ENCODE assay signal across 26 cellular contexts in the genomic region with DNA sequence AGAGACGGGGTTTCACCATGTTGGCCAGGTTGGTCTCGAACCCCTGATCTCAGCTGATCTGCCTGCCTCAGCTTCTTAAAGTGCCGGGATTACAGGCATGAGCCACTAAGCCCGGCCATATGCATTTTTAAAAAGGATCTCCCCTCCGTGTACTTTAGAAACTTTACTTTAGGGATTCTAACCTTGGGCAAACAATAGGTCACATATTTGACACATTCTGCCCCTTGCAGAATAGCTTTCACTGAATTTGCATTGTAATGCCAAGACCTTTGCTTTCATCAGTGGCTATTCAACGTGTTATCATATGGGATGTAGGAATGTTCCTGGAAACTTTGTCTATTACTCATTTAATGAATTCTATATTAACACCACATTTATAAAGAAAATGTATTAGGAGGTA. TPM values are rescaled to one million over a fixed set of nuclear protein-coding genes. Genes with fewer than 3 reads are reported as not detected.
"Had no signal": no experiment of that assay in that cellular context is flagged by ENCODE, and none has a peak within 500 bp of the region (broad histone marks: within the 10 kb centered on the region; RNA-seq: fewer than 3 reads in every experiment).

No MANE protein-coding gene starts in this region.

- H3K27me3 ChIP-seq: colonic mucosa, esophagus squamous epithelium, gastrocnemius medialis, heart right ventricle, left lung had no signal

- H3K9me3 ChIP-seq: colonic mucosa, lower lobe of right lung had no signal

- H3K4me3 ChIP-seq: colonic mucosa, esophagus squamous epithelium, gastrocnemius medialis, heart right ventricle, left lung, lower lobe of right lung had no signal

- H3K27ac ChIP-seq: colonic mucosa, epithelial cell of prostate, esophagus squamous epithelium, gastrocnemius medialis, heart right ventricle, left lung, lower lobe of right lung had no signal

- FAIRE-seq: endometrium, islet of Langerhans, keratinocyte had no signal

- H3K4me1 ChIP-seq: colonic mucosa, esophagus squamous epithelium, gastrocnemius medialis, heart right ventricle, left lung, lower lobe of right lung had no signal

- H3K36me3 ChIP-seq: colonic mucosa, esophagus squamous epithelium, gastrocnemius medialis, heart right ventricle, left lung, lower lobe of right lung had no signal

- ATAC-seq: effector memory CD8-positive, alpha-beta T cell; esophagus mucosa; gastrocnemius medialis; heart right ventricle; left cardiac atrium; left lung; left ventricle myocardium superior; lower lobe of right lung; naive thymus-derived CD4-positive, alpha-beta T cell had no signal

- DNase-seq: colonic mucosa; cortex of kidney; effector CD8-positive, alpha-beta T cell; effector memory CD8-positive, alpha-beta T cell; endodermal cell; erythroblast; esophagus squamous epithelium; foreskin fibroblast; foreskin melanocyte; gastrocnemius medialis; glutamatergic neuron; head of caudate nucleus; heart right ventricle; hippocampal formation; left cardiac atrium; left lung; left ventricle myocardium superior; lower lobe of right lung; mesenchymal stem cell; midbrain; naive thymus-derived CD4-positive, alpha-beta T cell had no signal

RNA-seq across cellular contexts. Expression of a gene that starts 11.4 kb away (rescaled TPM):
- polyA plus RNA-seq: keratinocyte; naive thymus-derived CD4-positive, alpha-beta T cell had no signal
